In the genomic region with DNA sequence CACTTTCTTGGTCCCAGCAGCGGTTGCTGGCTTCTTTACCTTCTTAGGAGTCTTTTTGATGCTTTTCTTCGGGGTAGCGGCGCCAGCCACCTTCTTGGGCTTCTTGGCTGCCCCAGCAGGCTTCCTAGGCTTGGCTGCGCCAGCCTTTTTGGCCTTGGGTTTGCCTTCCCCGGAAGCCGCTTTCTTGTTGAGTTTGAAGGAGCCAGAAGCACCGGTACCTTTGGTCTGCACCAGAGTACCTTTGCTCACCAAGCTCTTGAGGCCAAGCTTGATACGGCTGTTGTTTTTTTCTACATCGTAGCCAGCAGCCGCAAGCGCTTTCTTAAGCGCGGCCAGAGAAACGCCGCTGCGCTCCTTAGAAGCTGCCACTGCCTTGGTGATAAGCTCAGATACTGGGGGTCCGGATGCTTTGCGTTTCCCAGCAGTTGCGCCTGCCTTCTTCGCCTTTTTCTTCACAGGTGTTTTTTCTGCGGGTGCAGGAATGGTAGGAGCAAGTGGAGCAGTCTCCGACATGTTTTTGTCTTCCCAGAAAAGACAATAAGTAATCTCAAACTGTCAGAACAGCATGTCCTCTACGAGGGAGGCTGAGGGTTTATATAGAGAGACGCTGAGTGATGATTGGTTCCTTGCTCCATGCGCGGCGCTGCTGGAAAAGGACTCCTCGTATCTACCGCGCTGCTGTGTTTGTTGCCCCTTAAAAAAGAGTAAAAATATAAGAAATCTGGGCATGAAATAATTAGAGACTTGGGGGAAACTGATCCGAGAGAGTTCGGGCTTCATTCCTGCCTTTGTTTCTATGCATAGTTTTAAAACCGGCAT, we compare ENCODE assay signal across 1 cellular context.
A peak's percentile ranks its signal among the peaks of the same experiment; 100 is the strongest.
TF ChIP-seq lines count a peak whose summit lies in the region.

No MANE protein-coding gene starts in this region.

TF ChIP-seq in H1, 55 proteins besides CTCF, POLR2A, EP300 and RAD21 (continued from another document):
- TF ChIP-seq RXRA (IDR thresholded peaks at IDR 0.05; ENCODE audit: insufficient read depth, low read depth, low read length) (no peak), GABPA (IDR thresholded peaks at IDR 0.05; ENCODE audit: borderline replicate concordance, insufficient read depth, low read length) (no peak), TAF7 (optimal IDR thresholded peaks at IDR 0.05; ENCODE audit: borderline replicate concordance, low read depth, low read length) (peak; percentile 98), MAFK (IDR thresholded peaks at IDR 0.05; ENCODE audit: low read depth, low read length) (no peak), CBX8 (IDR thresholded peaks at IDR 0.05; ENCODE audit: borderline replicate concordance, low read depth, low read length) (no peak), JUND (IDR thresholded peaks at IDR 0.05; ENCODE audit: low read length) (no peak), SP2 (IDR thresholded peaks at IDR 0.05; ENCODE audit: low read length) (no peak), RBBP5 (IDR thresholded peaks at IDR 0.05; ENCODE audit: borderline replicate concordance, low read depth, low read length) (no peak), SP1 (IDR thresholded peaks at IDR 0.05; ENCODE audit: low read depth, low read length) (peak; percentile 93), TEAD4 (IDR thresholded peaks at IDR 0.05; ENCODE audit: low read depth, low read length) (no peak), SP4 (IDR thresholded peaks at IDR 0.05; ENCODE audit: low read length) (peak; percentile 59; the same call in 1 of the 2 replicates), PHF8 (conservative IDR thresholded peaks at IDR 0.05; ENCODE audit: low read depth, low read length) (peak; percentile 49; the same call in 1 of the 2 replicates), BACH1 (IDR thresholded peaks at IDR 0.05; ENCODE audit: low read length) (no peak), ZNF274 (IDR thresholded peaks at IDR 0.05; ENCODE audit: borderline replicate concordance, extremely low read depth, low read length) (no peak), BCL11A (IDR thresholded peaks at IDR 0.05; ENCODE audit: low read depth in 2 of 2, low read length in 2 of 2) (no peak), CREB1 (IDR thresholded peaks at IDR 0.05) (no peak), POLR2AphosphoS5 (IDR thresholded peaks at IDR 0.05; ENCODE audit: low read depth, low read length) (peak; percentile 99), YY1 (IDR thresholded peaks at IDR 0.05; ENCODE audit: low read depth, low read length) (peak; percentile 52; the same call in 1 of the 2 replicates), RNF2 (IDR thresholded peaks at IDR 0.05; ENCODE audit: borderline replicate concordance, low read depth, low read length, missing control alignments, poor library complexity, severe bottlenecking) (no peak), SUZ12 (IDR thresholded peaks at IDR 0.05; ENCODE audit: low read length) (no peak), JUN (IDR thresholded peaks at IDR 0.05; ENCODE audit: low read depth, low read length) (no peak), TAF1 (IDR thresholded peaks at IDR 0.05; ENCODE audit: low read depth, low read length) (peak; percentile 81), TBP (IDR thresholded peaks at IDR 0.05; ENCODE audit: low read depth, low read length) (peak; percentile 98), CEBPB (IDR thresholded peaks at IDR 0.05; ENCODE audit: low read depth, low read length) (no peak), POU5F1 (IDR thresholded peaks at IDR 0.05; ENCODE audit: low read depth, low read length) (no peak), TCF12 (IDR thresholded peaks at IDR 0.05; ENCODE audit: low read depth, low read length) (peak; percentile 51; the same call in 1 of the 2 replicates), SRF (IDR thresholded peaks at IDR 0.05; ENCODE audit: low read depth, low read length) (no peak), NANOG (IDR thresholded peaks at IDR 0.05; ENCODE audit: insufficient read depth, low read depth, low read length, poor library complexity, severe bottlenecking) (no peak), HDAC6 (IDR thresholded peaks at IDR 0.05; ENCODE audit: low read depth, low read length) (no peak), BRCA1 (IDR thresholded peaks at IDR 0.05; ENCODE audit: low read depth, low read length) (no peak), SAP30 (IDR thresholded peaks at IDR 0.05; ENCODE audit: insufficient read depth, insufficient replicate concordance, low read length) (no peak), FOSL1 (IDR thresholded peaks at IDR 0.05; ENCODE audit: insufficient read depth, low read depth, low read length) (no peak), SIRT6 (IDR thresholded peaks at IDR 0.05; ENCODE audit: low read length) (peak; percentile 79), KDM5A (IDR thresholded peaks at IDR 0.05; ENCODE audit: low read length) (no peak), SIN3A (conservative IDR thresholded peaks at IDR 0.05 in 1 of 2, IDR thresholded peaks at IDR 0.05 in 1 of 2; ENCODE audit: low read depth in 1 of 2, low read length in 2 of 2) (peak in 1 of 2 experiments; percentile 33; a peak in 1 of 4 replicates), CHD2 (IDR thresholded peaks at IDR 0.05; ENCODE audit: low read length) (no peak)
- TF ChIP-seq, protein P1, sequence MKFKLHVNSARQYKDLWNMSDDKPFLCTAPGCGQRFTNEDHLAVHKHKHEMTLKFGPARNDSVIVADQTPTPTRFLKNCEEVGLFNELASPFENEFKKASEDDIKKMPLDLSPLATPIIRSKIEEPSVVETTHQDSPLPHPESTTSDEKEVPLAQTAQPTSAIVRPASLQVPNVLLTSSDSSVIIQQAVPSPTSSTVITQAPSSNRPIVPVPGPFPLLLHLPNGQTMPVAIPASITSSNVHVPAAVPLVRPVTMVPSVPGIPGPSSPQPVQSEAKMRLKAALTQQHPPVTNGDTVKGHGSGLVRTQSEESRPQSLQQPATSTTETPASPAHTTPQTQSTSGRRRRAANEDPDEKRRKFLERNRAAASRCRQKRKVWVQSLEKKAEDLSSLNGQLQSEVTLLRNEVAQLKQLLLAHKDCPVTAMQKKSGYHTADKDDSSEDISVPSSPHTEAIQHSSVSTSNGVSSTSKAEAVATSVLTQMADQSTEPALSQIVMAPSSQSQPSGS (IDR thresholded peaks at IDR 0.05; ENCODE audit: low read length): peak; percentile 85
- TF ChIP-seq, protein P2, sequence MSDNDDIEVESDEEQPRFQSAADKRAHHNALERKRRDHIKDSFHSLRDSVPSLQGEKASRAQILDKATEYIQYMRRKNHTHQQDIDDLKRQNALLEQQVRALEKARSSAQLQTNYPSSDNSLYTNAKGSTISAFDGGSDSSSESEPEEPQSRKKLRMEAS (IDR thresholded peaks at IDR 0.05): peak; percentile 42; the same call in 1 of the 2 replicates
- TF ChIP-seq, protein P3, sequence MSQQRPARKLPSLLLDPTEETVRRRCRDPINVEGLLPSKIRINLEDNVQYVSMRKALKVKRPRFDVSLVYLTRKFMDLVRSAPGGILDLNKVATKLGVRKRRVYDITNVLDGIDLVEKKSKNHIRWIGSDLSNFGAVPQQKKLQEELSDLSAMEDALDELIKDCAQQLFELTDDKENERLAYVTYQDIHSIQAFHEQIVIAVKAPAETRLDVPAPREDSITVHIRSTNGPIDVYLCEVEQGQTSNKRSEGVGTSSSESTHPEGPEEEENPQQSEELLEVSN (IDR thresholded peaks at IDR 0.05): no peak
- TF ChIP-seq, protein P4, sequence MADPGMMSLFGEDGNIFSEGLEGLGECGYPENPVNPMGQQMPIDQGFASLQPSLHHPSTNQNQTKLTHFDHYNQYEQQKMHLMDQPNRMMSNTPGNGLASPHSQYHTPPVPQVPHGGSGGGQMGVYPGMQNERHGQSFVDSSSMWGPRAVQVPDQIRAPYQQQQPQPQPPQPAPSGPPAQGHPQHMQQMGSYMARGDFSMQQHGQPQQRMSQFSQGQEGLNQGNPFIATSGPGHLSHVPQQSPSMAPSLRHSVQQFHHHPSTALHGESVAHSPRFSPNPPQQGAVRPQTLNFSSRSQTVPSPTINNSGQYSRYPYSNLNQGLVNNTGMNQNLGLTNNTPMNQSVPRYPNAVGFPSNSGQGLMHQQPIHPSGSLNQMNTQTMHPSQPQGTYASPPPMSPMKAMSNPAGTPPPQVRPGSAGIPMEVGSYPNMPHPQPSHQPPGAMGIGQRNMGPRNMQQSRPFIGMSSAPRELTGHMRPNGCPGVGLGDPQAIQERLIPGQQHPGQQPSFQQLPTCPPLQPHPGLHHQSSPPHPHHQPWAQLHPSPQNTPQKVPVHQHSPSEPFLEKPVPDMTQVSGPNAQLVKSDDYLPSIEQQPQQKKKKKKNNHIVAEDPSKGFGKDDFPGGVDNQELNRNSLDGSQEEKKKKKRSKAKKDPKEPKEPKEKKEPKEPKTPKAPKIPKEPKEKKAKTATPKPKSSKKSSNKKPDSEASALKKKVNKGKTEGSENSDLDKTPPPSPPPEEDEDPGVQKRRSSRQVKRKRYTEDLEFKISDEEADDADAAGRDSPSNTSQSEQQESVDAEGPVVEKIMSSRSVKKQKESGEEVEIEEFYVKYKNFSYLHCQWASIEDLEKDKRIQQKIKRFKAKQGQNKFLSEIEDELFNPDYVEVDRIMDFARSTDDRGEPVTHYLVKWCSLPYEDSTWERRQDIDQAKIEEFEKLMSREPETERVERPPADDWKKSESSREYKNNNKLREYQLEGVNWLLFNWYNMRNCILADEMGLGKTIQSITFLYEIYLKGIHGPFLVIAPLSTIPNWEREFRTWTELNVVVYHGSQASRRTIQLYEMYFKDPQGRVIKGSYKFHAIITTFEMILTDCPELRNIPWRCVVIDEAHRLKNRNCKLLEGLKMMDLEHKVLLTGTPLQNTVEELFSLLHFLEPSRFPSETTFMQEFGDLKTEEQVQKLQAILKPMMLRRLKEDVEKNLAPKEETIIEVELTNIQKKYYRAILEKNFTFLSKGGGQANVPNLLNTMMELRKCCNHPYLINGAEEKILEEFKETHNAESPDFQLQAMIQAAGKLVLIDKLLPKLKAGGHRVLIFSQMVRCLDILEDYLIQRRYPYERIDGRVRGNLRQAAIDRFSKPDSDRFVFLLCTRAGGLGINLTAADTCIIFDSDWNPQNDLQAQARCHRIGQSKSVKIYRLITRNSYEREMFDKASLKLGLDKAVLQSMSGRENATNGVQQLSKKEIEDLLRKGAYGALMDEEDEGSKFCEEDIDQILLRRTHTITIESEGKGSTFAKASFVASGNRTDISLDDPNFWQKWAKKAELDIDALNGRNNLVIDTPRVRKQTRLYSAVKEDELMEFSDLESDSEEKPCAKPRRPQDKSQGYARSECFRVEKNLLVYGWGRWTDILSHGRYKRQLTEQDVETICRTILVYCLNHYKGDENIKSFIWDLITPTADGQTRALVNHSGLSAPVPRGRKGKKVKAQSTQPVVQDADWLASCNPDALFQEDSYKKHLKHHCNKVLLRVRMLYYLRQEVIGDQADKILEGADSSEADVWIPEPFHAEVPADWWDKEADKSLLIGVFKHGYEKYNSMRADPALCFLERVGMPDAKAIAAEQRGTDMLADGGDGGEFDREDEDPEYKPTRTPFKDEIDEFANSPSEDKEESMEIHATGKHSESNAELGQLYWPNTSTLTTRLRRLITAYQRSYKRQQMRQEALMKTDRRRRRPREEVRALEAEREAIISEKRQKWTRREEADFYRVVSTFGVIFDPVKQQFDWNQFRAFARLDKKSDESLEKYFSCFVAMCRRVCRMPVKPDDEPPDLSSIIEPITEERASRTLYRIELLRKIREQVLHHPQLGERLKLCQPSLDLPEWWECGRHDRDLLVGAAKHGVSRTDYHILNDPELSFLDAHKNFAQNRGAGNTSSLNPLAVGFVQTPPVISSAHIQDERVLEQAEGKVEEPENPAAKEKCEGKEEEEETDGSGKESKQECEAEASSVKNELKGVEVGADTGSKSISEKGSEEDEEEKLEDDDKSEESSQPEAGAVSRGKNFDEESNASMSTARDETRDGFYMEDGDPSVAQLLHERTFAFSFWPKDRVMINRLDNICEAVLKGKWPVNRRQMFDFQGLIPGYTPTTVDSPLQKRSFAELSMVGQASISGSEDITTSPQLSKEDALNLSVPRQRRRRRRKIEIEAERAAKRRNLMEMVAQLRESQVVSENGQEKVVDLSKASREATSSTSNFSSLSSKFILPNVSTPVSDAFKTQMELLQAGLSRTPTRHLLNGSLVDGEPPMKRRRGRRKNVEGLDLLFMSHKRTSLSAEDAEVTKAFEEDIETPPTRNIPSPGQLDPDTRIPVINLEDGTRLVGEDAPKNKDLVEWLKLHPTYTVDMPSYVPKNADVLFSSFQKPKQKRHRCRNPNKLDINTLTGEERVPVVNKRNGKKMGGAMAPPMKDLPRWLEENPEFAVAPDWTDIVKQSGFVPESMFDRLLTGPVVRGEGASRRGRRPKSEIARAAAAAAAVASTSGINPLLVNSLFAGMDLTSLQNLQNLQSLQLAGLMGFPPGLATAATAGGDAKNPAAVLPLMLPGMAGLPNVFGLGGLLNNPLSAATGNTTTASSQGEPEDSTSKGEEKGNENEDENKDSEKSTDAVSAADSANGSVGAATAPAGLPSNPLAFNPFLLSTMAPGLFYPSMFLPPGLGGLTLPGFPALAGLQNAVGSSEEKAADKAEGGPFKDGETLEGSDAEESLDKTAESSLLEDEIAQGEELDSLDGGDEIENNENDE (IDR thresholded peaks at IDR 0.05; ENCODE audit: insufficient replicate concordance, low read length): peak; percentile 59
- TF ChIP-seq, protein P5, sequence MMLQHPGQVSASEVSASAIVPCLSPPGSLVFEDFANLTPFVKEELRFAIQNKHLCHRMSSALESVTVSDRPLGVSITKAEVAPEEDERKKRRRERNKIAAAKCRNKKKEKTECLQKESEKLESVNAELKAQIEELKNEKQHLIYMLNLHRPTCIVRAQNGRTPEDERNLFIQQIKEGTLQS (IDR thresholded peaks at IDR 0.05; ENCODE audit: insufficient read depth, low read depth, low read length): no peak
- TF ChIP-seq, protein P6, sequence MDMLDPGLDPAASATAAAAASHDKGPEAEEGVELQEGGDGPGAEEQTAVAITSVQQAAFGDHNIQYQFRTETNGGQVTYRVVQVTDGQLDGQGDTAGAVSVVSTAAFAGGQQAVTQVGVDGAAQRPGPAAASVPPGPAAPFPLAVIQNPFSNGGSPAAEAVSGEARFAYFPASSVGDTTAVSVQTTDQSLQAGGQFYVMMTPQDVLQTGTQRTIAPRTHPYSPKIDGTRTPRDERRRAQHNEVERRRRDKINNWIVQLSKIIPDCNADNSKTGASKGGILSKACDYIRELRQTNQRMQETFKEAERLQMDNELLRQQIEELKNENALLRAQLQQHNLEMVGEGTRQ (IDR thresholded peaks at IDR 0.05; ENCODE audit: low read length): 0 out of 2 replicates have a peak, but pooled peaks have one; percentile 3
